10 cellular contexts compared by ENCODE assay signal in genomic region chr17:46157443-46158107, GRCh38. TPM values are rescaled to one million over a fixed set of nuclear protein-coding genes. Genes with fewer than 3 reads are reported as not detected.
DNase-seq lines count a peak whose midpoint lies in the region; ATAC-seq, FAIRE-seq and TF ChIP-seq lines count a peak whose summit lies in the region.
"Had no signal": no experiment of that assay in that cellular context is flagged by ENCODE, and none has a peak within 500 bp of the region (broad histone marks: within the 10 kb centered on the region; RNA-seq: fewer than 3 reads in every experiment).

No MANE protein-coding gene starts in this region.

- H3K79me2 ChIP-seq in GM23338 (replicated peaks; ENCODE audit: insufficient read depth): peaks cover 100% of the 10 kb centered on the region

- DNase-seq in GM12892 (ENCODE audit: insufficient read length) (no peak), WERI-Rb-1 (no peak), fibroblast of mammary gland (ENCODE audit: low read depth) (peak; percentile 41), sigmoid colon (no peak), GM23338 (ENCODE audit: low spot score) (no peak), amygdala (lab: John Stamatoyannopoulos, UW) (no peak), small intestine (no peak), spleen (no peak)

- intact Hi-C loops in sigmoid colon (cut with DNase I) (no loop called here), spleen (cut with DNase I; ENCODE audit: low total_unique reads) (no loop called here)

- no peaks in the 10 kb centered on the region for H3K9me2 ChIP-seq in GM23338 (ENCODE audit: insufficient read depth)

- FAIRE-seq in GM12892 (lab: Jason Lieb, UNC) (peak; percentile 5), small intestine (lab: Jason Lieb, UNC) (no peak)
- FAIRE-seq: H1 had no signal

- peaks cover 98% of the 10 kb centered on the region for H4K20me1 ChIP-seq in GM23338 (replicated peaks; ENCODE audit: insufficient read depth)

- H3K4me2 ChIP-seq in GM23338: no peak overlapping the region

- H3K4me3 ChIP-seq in WERI-Rb-1 (ENCODE audit: low read depth, low read length) (no peak overlapping the region), fibroblast of mammary gland (ENCODE audit: control insufficient read depth, low read depth, low read length) (no peak overlapping the region), sigmoid colon (no peak overlapping the region), GM23338 (no peak overlapping the region), small intestine (ENCODE audit: low read depth in 1 of 2, low read length in 2 of 2) (no peak overlapping the region), spleen (no peak overlapping the region)

- 70 to 71% methylated on average over 3 of the region's 3 CpGs for WGBS in sigmoid colon, 2 donors
- WGBS in small intestine, 3 donors: 61 to 84% (median 70%) methylated on average over 3 of the region's 3 CpGs
- 62 to 80% (median 71%) methylated on average over 3 of the region's 3 CpGs for whole genome bisulfite sequencing in spleen, 5 donors

- no peak overlapping the region for H3K4me3 Mint-ChIP-seq in GM23338

- no peak for ATAC-seq in GM23338

- H3K9me3 ChIP-seq in WERI-Rb-1 (ENCODE audit: severe bottlenecking): no peaks in the 10 kb centered on the region
- no peaks in the 10 kb centered on the region for H3K9me3 ChIP-seq in sigmoid colon
- H3K9me3 ChIP-seq in small intestine (ENCODE audit: control insufficient read depth, low read depth): no peaks in the 10 kb centered on the region
- H3K9me3 ChIP-seq in spleen: no peaks in the 10 kb centered on the region

- H3K36me3 ChIP-seq in WERI-Rb-1 (peaks cover 13% of the 10 kb centered on the region), sigmoid colon (no peaks in the 10 kb centered on the region), GM23338 (ENCODE audit: insufficient read depth) (no peaks in the 10 kb centered on the region), small intestine (ENCODE audit: control insufficient read depth in 2 of 2, insufficient read depth in 2 of 2, low read length in 2 of 2) (no peaks in the 10 kb centered on the region), spleen (no peaks in the 10 kb centered on the region)

- peaks cover 65% of the 10 kb centered on the region for H3K4me1 Mint-ChIP-seq in GM23338

- TF ChIP-seq POLR2A in GM12892 (IDR thresholded peaks at IDR 0.05; ENCODE audit: low read depth, low read length) (no peak), sigmoid colon (IDR thresholded peaks at IDR 0.05) (no peak), spleen (IDR thresholded peaks at IDR 0.05) (no peak)

- H3K4me1 ChIP-seq in sigmoid colon: peaks cover 2 to 92% (median 86%) of the 10 kb centered on the region in 4 donors
- H3K4me1 ChIP-seq in GM23338 (ENCODE audit: insufficient read depth): peaks cover 82% of the 10 kb centered on the region
- peaks cover 8 to 41% of the 10 kb centered on the region in 2 donors for H3K4me1 ChIP-seq in small intestine (ENCODE audit: control insufficient read depth in 2 of 2, insufficient read depth in 1 of 2, low read depth in 1 of 2, low read length in 1 of 2)
- peaks cover 69 to 100% (median 94%) of the 10 kb centered on the region in 6 donors for H3K4me1 ChIP-seq in spleen

- H3K27ac ChIP-seq in WERI-Rb-1: peak overlapping the region; percentile 86
- peak overlapping the region; percentile 20 to 77 (median 47) for H3K27ac ChIP-seq in sigmoid colon
- H3K27ac ChIP-seq in GM23338 (ENCODE audit: low read depth): no peak overlapping the region
- H3K27ac ChIP-seq in small intestine (ENCODE audit: low read depth in 1 of 2, low read length in 1 of 2): no peak overlapping the region
- peak overlapping the region in 3 of 8 donors; percentile 0 to 30 (median 10) for H3K27ac ChIP-seq in spleen

- H3K27me3 ChIP-seq in WERI-Rb-1 (ENCODE audit: insufficient read depth, low read depth, severe bottlenecking) (no peaks in the 10 kb centered on the region), sigmoid colon (no peaks in the 10 kb centered on the region), GM23338 (ENCODE audit: insufficient read depth) (no peaks in the 10 kb centered on the region), small intestine (ENCODE audit: control insufficient read depth in 2 of 2, insufficient read depth in 2 of 2, low read length in 2 of 2) (no peaks in the 10 kb centered on the region), spleen (replicated peaks in 1 of 7) (no peaks in the 10 kb centered on the region)

- no peaks in the 10 kb centered on the region for H3F3A ChIP-seq in GM23338 (replicated peaks; ENCODE audit: low read depth)

- H3K36me3 Mint-ChIP-seq in GM23338 (ENCODE audit: low read depth): peaks cover 4% of the 10 kb centered on the region; the same call in 2 of the 3 replicates

- H3K27ac Mint-ChIP-seq in GM23338: no peak overlapping the region
- H3K27ac Mint-ChIP-seq: progenitor cell of endocrine pancreas had no signal

- TF ChIP-seq EP300 in sigmoid colon (IDR thresholded peaks at IDR 0.05): no peak

- H3K27me3 Mint-ChIP-seq in GM23338 (ENCODE audit: insufficient read depth, low read depth, poor library complexity): peaks cover 3% of the 10 kb centered on the region
- H3K27me3 Mint-ChIP-seq: progenitor cell of endocrine pancreas had no signal

- H3K9me3 Mint-ChIP-seq in GM23338: no peaks in the 10 kb centered on the region

- TF ChIP-seq CTCF in WERI-Rb-1 (IDR thresholded peaks at IDR 0.05; ENCODE audit: low read depth, low read length): no peak
- no peak for TF ChIP-seq CTCF in fibroblast of mammary gland (conservative IDR thresholded peaks at IDR 0.05; ENCODE audit: control insufficient read depth, insufficient read depth, low read depth, low read length)
- TF ChIP-seq CTCF in sigmoid colon (IDR thresholded peaks at IDR 0.05): no peak
- no peak for TF ChIP-seq CTCF in GM23338 (conservative IDR thresholded peaks at IDR 0.05; ENCODE audit: low read depth in 2 of 2)
- TF ChIP-seq CTCF in spleen (IDR thresholded peaks at IDR 0.05 in 8 of 11, conservative IDR thresholded peaks at IDR 0.05 in 3 of 11): no peak

- H2AFZ ChIP-seq in GM23338: no peak overlapping the region

TF ChIP-seq in GM23338, 12 proteins besides CTCF, POLR2A, EP300 and RAD21 (continues in another document):
- no peak for TF ChIP-seq ZNF462 (CRISPR knock-in tag; IDR thresholded peaks at IDR 0.05)

RNA-seq across cellular contexts. Expression of gene KANSL1, which starts 35.7 kb away (rescaled TPM):
- polyA plus RNA-seq in GM12892 (2012; ENCODE audit: missing spikeins): 27.1 TPM
- total RNA-seq in sigmoid colon (100 to 1,000 TPM in 1 of 4 donors, 10 to 100 TPM in 3; 70.7 to 130 (median 79.7) TPM), spleen (100 to 1,000 TPM in 5 of 7 donors, 10 to 100 TPM in 2; 89.5 to 173 (median 134) TPM)
- polyA plus RNA-seq in sigmoid colon (10 to 100 TPM in 2 of 3 donors, 1 to 10 TPM in 1; 9.7 to 25.0 (median 13.8) TPM), GM23338 (2016; fragmentation: Nextera tagmentation; extraction: Ambion mirVana) (43.6 and 49.0 TPM in 2 replicates), small intestine (10 to 100 TPM; 12.7 to 24.2 (median 16.2) TPM), spleen (10 to 100 TPM; 10.9 to 18.1 (median 14.3) TPM)
- 167 and 206 TPM in 2 replicates for total RNA-seq in GM23338 (2014; rRNA removed; shearing (Covaris generic))

Comparison
In these comparisons a context has a peak if more than half of its experiments do, and no peak if none do; other contexts are left out.
1. H3K27ac ChIP-seq: peak in WERI-Rb-1 (single experiment) and sigmoid colon (4 of 4); none in GM23338 (single experiment) and small intestine (0 of 2).